ENCODE assay signal across 8 cellular contexts in genomic region chr2:19349911-19350677, GRCh38. TPM values are rescaled to one million over a fixed set of nuclear protein-coding genes. Genes with fewer than 3 reads are reported as not detected.
DNase-seq lines count a peak whose midpoint lies in the region; ATAC-seq and TF ChIP-seq lines count a peak whose summit lies in the region.

No MANE protein-coding gene starts in this region.

- peaks cover 0 to 8% (median 2%) of the 10 kb centered on the region in 11 donors for H3K9me3 Mint-ChIP-seq in naive thymus-derived CD4-positive, alpha-beta T cell

- WGBS in esophagus squamous epithelium, 2 donors: 74 to 93% methylated on average over 3 to 8 of the region's 47 CpGs

- peak overlapping the region in 8 of 10 donors; percentile 11 to 99 (median 72) for H3K4me3 Mint-ChIP-seq in naive thymus-derived CD4-positive, alpha-beta T cell

- peak overlapping the region in 2 of 9 donors; percentile 6 to 9 for H3K27ac Mint-ChIP-seq in naive thymus-derived CD4-positive, alpha-beta T cell

- H3K4me3 ChIP-seq in HEK293 (ENCODE audit: low read depth, low read length) (no peak overlapping the region), esophagus squamous epithelium (peak overlapping the region in 2 of 4 donors; percentile 21 to 49), vagina (no peak overlapping the region)
- H3K4me3 ChIP-seq in naive thymus-derived CD4-positive, alpha-beta T cell (ENCODE audit: low read length): no peak overlapping the region

- ATAC-seq in naive thymus-derived CD4-positive, alpha-beta T cell: no peak
- no peak for ATAC-seq in HG03159 (IDR thresholded peaks at IDR 0.05; ENCODE audit: unreplicated experiment)

- intact Hi-C loops in esophagus squamous epithelium (cut with DNase I): loop anchor here (10.0 kb wide), 1 partner anchor 355 kb away; no protein-coding TSS in a partner anchor
- intact Hi-C loops in naive thymus-derived CD4-positive, alpha-beta T cell (cut with micrococcal nuclease): loop anchor here (1.0 to 10.0 kb wide), 16 partner anchors 122 to 1815 kb away; partner anchors contain the start of genes GEN1 (in 2 of the 2), HS1BP3 (in 2 of the 2), LAPTM4A (in 1 of the 2) and LDAH (in 1 of the 2)
- intact Hi-C loops in vagina (cut with DNase I): no loop called here

- no peaks in the 10 kb centered on the region for H3K4me1 ChIP-seq in HEK293 (ENCODE audit: control insufficient read depth, insufficient read depth, low read length)
- peaks cover 7 to 39% (median 7%) of the 10 kb centered on the region in 3 donors for H3K4me1 ChIP-seq in esophagus squamous epithelium
- H3K4me1 ChIP-seq in naive thymus-derived CD4-positive, alpha-beta T cell (ENCODE audit: control insufficient read depth in 2 of 2, insufficient read depth in 2 of 2, low read length in 2 of 2): peaks cover 11 to 22% of the 10 kb centered on the region in 2 donors
- peaks cover 17% of the 10 kb centered on the region for H3K4me1 ChIP-seq in vagina

- H3K9me3 ChIP-seq in HEK293 (ENCODE audit: control insufficient read depth, insufficient read depth, low read depth, low read length) (no peaks in the 10 kb centered on the region), esophagus squamous epithelium (no peaks in the 10 kb centered on the region), vagina (no peaks in the 10 kb centered on the region)
- H3K9me3 ChIP-seq in naive thymus-derived CD4-positive, alpha-beta T cell (ENCODE audit: control insufficient read depth in 2 of 3, low read length in 3 of 3): no peaks in the 10 kb centered on the region

- peaks cover 0 to 3% of the 10 kb centered on the region in 2 experiments; a peak in 1 of 3 replicates for H3K36me3 ChIP-seq in HEK293 (ENCODE audit: control insufficient read depth in 2 of 2, insufficient read depth in 1 of 2, low read length in 2 of 2)
- peaks cover 0 to 6% (median 0%) of the 10 kb centered on the region in 3 donors for H3K36me3 ChIP-seq in esophagus squamous epithelium
- H3K36me3 ChIP-seq in naive thymus-derived CD4-positive, alpha-beta T cell (ENCODE audit: control insufficient read depth in 2 of 3, insufficient read depth in 3 of 3, low read length in 3 of 3): peaks cover 0 to 3% (median 0%) of the 10 kb centered on the region in 3 experiments
- peaks cover 0 to 12% of the 10 kb centered on the region in 2 donors for H3K36me3 ChIP-seq in vagina

- peaks cover 19 to 45% (median 36%) of the 10 kb centered on the region in 7 donors for H3K4me1 Mint-ChIP-seq in naive thymus-derived CD4-positive, alpha-beta T cell

- POLR2A ChIA-PET in HEK293 (lab: Yijun Ruan, JAX): no interaction called here
- POLR2A ChIA-PET in naive thymus-derived CD4-positive, alpha-beta T cell (lab: Charles Lee): interaction anchor here (4.4 kb wide), 1 partner anchor 10 kb away, joined by 27 read pairs; the partner anchor contains the start of gene OSR1

- in situ Hi-C loops in ACHN (cut with HindIII; ENCODE audit: low pct_ligation_motif_present, low pct_unique_long_range_greater_than_20kb, low sequenced_read_pairs): loop anchor here (25.0 kb wide), 1 partner anchor 512 kb away; no protein-coding TSS in a partner anchor

- DNase-seq in ACHN: peak; percentile 44
- DNase-seq in activated CD4-positive, alpha-beta T cell treated with anti-CD3 and anti-CD28 coated beads, Interleukin-2, amount 50 U/mL, for 48 hours: peak; percentile 66 to 68
- no peak for DNase-seq in esophagus squamous epithelium (lab: John Stamatoyannopoulos, UW)
- peak in 5 of 9 donors; percentile 46 to 68 (median 52) for DNase-seq in naive thymus-derived CD4-positive, alpha-beta T cell
- no peak for DNase-seq in vagina (ENCODE audit: extremely low spot score in 2 of 2)
- no peak for DNase-seq in NCI-H1092 (lab: John Stamatoyannopoulos, UW)

- H3K27ac ChIP-seq in HEK293 (ENCODE audit: extremely low read depth, low read depth, low read length) (no peak overlapping the region), esophagus squamous epithelium (peak overlapping the region in 2 of 4 donors; percentile 17 to 51), vagina (no peak overlapping the region)
- H3K27ac ChIP-seq in naive thymus-derived CD4-positive, alpha-beta T cell (ENCODE audit: low read depth, low read length): no peak overlapping the region

- CTCF ChIA-PET in HEK293 (lab: Yijun Ruan, JAX): interaction anchor here (0.7 to 1.0 kb wide), 3 partner anchors 10 to 512 kb away, joined by 3 read pairs; no protein-coding TSS in a partner anchor
- CTCF ChIA-PET in naive thymus-derived CD4-positive, alpha-beta T cell (lab: Charles Lee): interaction anchor here (1.2 to 1.7 kb wide), 2 partner anchors 10 to 15 kb away, joined by 4 to 5 read pairs; no protein-coding TSS in a partner anchor

- TF ChIP-seq POLR2A in esophagus squamous epithelium (IDR thresholded peaks at IDR 0.05) (no peak), vagina (IDR thresholded peaks at IDR 0.05) (no peak)

- H3K27me3 ChIP-seq in esophagus squamous epithelium (peaks cover 0 to 58% (median 3%) of the 10 kb centered on the region in 4 donors), vagina (no peaks in the 10 kb centered on the region)
- H3K27me3 ChIP-seq in naive thymus-derived CD4-positive, alpha-beta T cell (ENCODE audit: control insufficient read depth in 2 of 2, insufficient read depth in 2 of 2, low read length in 2 of 2): peaks cover 7 to 37% of the 10 kb centered on the region in 2 donors

- TF ChIP-seq CTCF in HEK293 (tag by site-specific recombination; IDR thresholded peaks at IDR 0.05) (peak; percentile 42), esophagus squamous epithelium (IDR thresholded peaks at IDR 0.05) (peak in 5 of 6 experiments; percentile 40 to 62 (median 55)), vagina (IDR thresholded peaks at IDR 0.05) (peak in 2 of 3 experiments; percentile 33 to 46)

- H3K27me3 Mint-ChIP-seq in naive thymus-derived CD4-positive, alpha-beta T cell: peaks cover 46 to 63% (median 54%) of the 10 kb centered on the region in 5 donors

- H3K36me3 Mint-ChIP-seq in naive thymus-derived CD4-positive, alpha-beta T cell: peaks cover 0 to 11% (median 0%) of the 10 kb centered on the region in 5 donors

TF ChIP-seq in HEK293, 187 proteins besides CTCF, POLR2A, EP300 and RAD21 (continues in another document):
- TF ChIP-seq ZNF555 (tag by site-specific recombination; conservative IDR thresholded peaks at IDR 0.05) (no peak), ZNF792 (tag by site-specific recombination; IDR thresholded peaks at IDR 0.05) (no peak), GLI4 (tag by site-specific recombination; IDR thresholded peaks at IDR 0.05) (no peak), GLI2 (tag by site-specific recombination; IDR thresholded peaks at IDR 0.05; ENCODE audit: borderline replicate concordance, low read depth) (no peak), ZNF571 (tag by site-specific recombination; IDR thresholded peaks at IDR 0.05) (no peak), ATF2 (tag by site-specific recombination; IDR thresholded peaks at IDR 0.05; ENCODE audit: low read depth) (no peak), ZNF311 (tag by site-specific recombination; IDR thresholded peaks at IDR 0.05; ENCODE audit: borderline replicate concordance) (no peak), SCRT2 (tag by site-specific recombination; IDR thresholded peaks at IDR 0.05) (no peak), ZIC2 (tag by site-specific recombination; IDR thresholded peaks at IDR 0.05) (no peak), ZBTB26 (tag by site-specific recombination; optimal IDR thresholded peaks at IDR 0.05) (no peak)

RNA-seq across cellular contexts. Expression of gene OSR1, which starts 8.3 kb away (rescaled TPM):
- total RNA-seq in esophagus squamous epithelium: 1 to 10 TPM in 3 of 4 donors, under 1 TPM in 1; 0.19 to 4.4 (median 1.5) TPM
- not detected for total RNA-seq in naive thymus-derived CD4-positive, alpha-beta T cell
- polyA plus RNA-seq in naive thymus-derived CD4-positive, alpha-beta T cell: not detected
- total RNA-seq in vagina: 5.9 TPM

Comparison
In these comparisons a context has a peak if more than half of its experiments do, and no peak if none do; other contexts are left out.
1. DNase-seq: peak in ACHN (single experiment), activated CD4-positive, alpha-beta T cell treated with anti-CD3 and anti-CD28 coated beads, Interleukin-2, amount 50 U/mL, for 48 hours (2 of 2) and naive thymus-derived CD4-positive, alpha-beta T cell (5 of 9); none in esophagus squamous epithelium (single experiment), vagina (0 of 2) and NCI-H1092 (single experiment).
2. Peak in every context shown above with its lines, with median percentiles within 50 percentile points of each other: CTCF ChIP-seq.